In genomic region chr1:204713541-204713940, GRCh38 we compare ENCODE assay signal across 15 cellular contexts. TPM values are rescaled to one million over a fixed set of nuclear protein-coding genes. Genes with fewer than 3 reads are reported as not detected.
"Had no signal": no experiment of that assay in that cellular context is flagged by ENCODE, and none has a peak within 500 bp of the region (broad histone marks: within the 10 kb centered on the region; RNA-seq: fewer than 3 reads in every experiment).

No MANE protein-coding gene starts in this region.

- H3K27ac ChIP-seq: esophagus muscularis mucosa, psoas muscle, right lobe of liver, tibial nerve had no signal

- H3K27ac Mint-ChIP-seq: activated naive CD4-positive, alpha-beta T cell treated with anti-CD3 and anti-CD28 coated beads, Interleukin-2, amount 50 U/mL, for 24 hours; activated T-cell treated with anti-CD3 and anti-CD28 coated beads, Interleukin-2, amount 50 U/mL, for 24 hours; natural killer cell treated with Interleukin-12 subunit alpha and Interleukin-12 subunit beta and Interleukin-15 and Interleukin-18, amount 100 ng/mL, for 72 hours; stimulated activated effector memory CD8-positive, alpha-beta T cell treated with anti-CD3 and anti-CD28 coated beads, Interleukin-12 subunit alpha, Interleukin-12 subunit beta, amount 100 ng/mL, for 72 hours had no signal

- H3K36me3 Mint-ChIP-seq: activated naive CD4-positive, alpha-beta T cell treated with anti-CD3 and anti-CD28 coated beads, Interleukin-2, amount 50 U/mL, for 24 hours; natural killer cell treated with Interleukin-12 subunit alpha and Interleukin-12 subunit beta and Interleukin-15 and Interleukin-18, amount 100 ng/mL, for 72 hours; stimulated activated effector memory CD8-positive, alpha-beta T cell treated with anti-CD3 and anti-CD28 coated beads, Interleukin-12 subunit alpha, Interleukin-12 subunit beta, amount 100 ng/mL, for 72 hours had no signal

- H3K9me3 ChIP-seq: esophagus muscularis mucosa, mucosa of descending colon, psoas muscle, right lobe of liver, tibial nerve had no signal

- ATAC-seq: natural killer cell treated with Interleukin-12 subunit alpha and Interleukin-12 subunit beta and Interleukin-15 and Interleukin-18, amount 100 ng/mL, for 72 hours; psoas muscle; right lobe of liver; stimulated activated effector memory CD8-positive, alpha-beta T cell treated with anti-CD3 and anti-CD28 coated beads, Interleukin-12 subunit alpha, Interleukin-12 subunit beta, amount 100 ng/mL, for 72 hours had no signal

- H3K9me3 Mint-ChIP-seq: activated naive CD4-positive, alpha-beta T cell treated with anti-CD3 and anti-CD28 coated beads, Interleukin-2, amount 50 U/mL, for 24 hours; activated T-cell treated with anti-CD3 and anti-CD28 coated beads, Interleukin-2, amount 50 U/mL, for 24 hours; natural killer cell treated with Interleukin-12 subunit alpha and Interleukin-12 subunit beta and Interleukin-15 and Interleukin-18, amount 100 ng/mL, for 72 hours; stimulated activated effector memory CD8-positive, alpha-beta T cell treated with anti-CD3 and anti-CD28 coated beads, Interleukin-12 subunit alpha, Interleukin-12 subunit beta, amount 100 ng/mL, for 72 hours had no signal

- H3K4me1 ChIP-seq: psoas muscle, tibial nerve had no signal

- H3K4me3 Mint-ChIP-seq: activated naive CD4-positive, alpha-beta T cell treated with anti-CD3 and anti-CD28 coated beads, Interleukin-2, amount 50 U/mL, for 24 hours; activated T-cell treated with anti-CD3 and anti-CD28 coated beads, Interleukin-2, amount 50 U/mL, for 24 hours; natural killer cell treated with Interleukin-12 subunit alpha and Interleukin-12 subunit beta and Interleukin-15 and Interleukin-18, amount 100 ng/mL, for 72 hours; stimulated activated effector memory CD8-positive, alpha-beta T cell treated with anti-CD3 and anti-CD28 coated beads, Interleukin-12 subunit alpha, Interleukin-12 subunit beta, amount 100 ng/mL, for 72 hours had no signal

- H3K4me3 ChIP-seq: dorsolateral prefrontal cortex, esophagus muscularis mucosa, mucosa of descending colon, psoas muscle, right lobe of liver, tibial nerve had no signal

- H3K36me3 ChIP-seq: esophagus muscularis mucosa, right lobe of liver, tibial nerve had no signal

- DNase-seq: activated effector memory CD4-positive, alpha-beta T cell treated with Interleukin-2 at 50 U/mL for 16 hours; activated T-cell treated with anti-CD3 and anti-CD28 coated beads, Interleukin-2, amount 50 U/mL, for 24 hours; amygdala; dorsolateral prefrontal cortex; left colon; mucosa of descending colon; psoas muscle; right lobe of liver; T-helper 2 cell had no signal

- FAIRE-seq: endometrium had no signal

- H3K27me3 ChIP-seq: right lobe of liver had no signal

- H3K4me1 Mint-ChIP-seq: activated naive CD4-positive, alpha-beta T cell treated with anti-CD3 and anti-CD28 coated beads, Interleukin-2, amount 50 U/mL, for 24 hours; stimulated activated effector memory CD8-positive, alpha-beta T cell treated with anti-CD3 and anti-CD28 coated beads, Interleukin-12 subunit alpha, Interleukin-12 subunit beta, amount 100 ng/mL, for 72 hours had no signal

RNA-seq across cellular contexts. Expression of gene LRRN2, which starts 28.0 kb away (rescaled TPM):
- total RNA-seq: natural killer cell treated with Interleukin-12 subunit alpha and Interleukin-12 subunit beta and Interleukin-15 and Interleukin-18, amount 100 ng/mL, for 72 hours had no signal
